In the genomic region with DNA sequence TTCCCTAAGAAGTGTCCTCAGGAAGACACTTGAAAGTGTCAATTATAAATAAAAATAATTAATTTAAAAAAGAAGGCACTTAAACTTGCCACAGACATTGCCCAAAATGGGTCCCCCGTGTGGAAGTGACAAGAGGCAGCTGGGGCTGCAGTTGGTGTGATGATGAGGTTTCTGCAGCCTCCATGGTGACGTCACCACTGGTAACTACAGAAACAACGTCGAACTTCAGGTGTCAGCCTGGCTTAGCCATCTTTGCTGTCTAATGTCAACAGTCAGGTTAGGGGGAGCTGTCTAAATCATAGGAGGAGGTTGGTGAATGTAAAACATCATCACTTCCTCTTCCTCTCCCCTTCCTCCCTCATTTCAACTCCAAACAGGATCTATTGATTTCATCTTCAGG, we compare ENCODE assay signal across 20 cellular contexts.
"Had no signal": no experiment of that assay in that cellular context is flagged by ENCODE, and none has a peak within 500 bp of the region (broad histone marks: within the 10 kb centered on the region; RNA-seq: fewer than 3 reads in every experiment).

No MANE protein-coding gene starts in this region.

- H3K9me3 ChIP-seq: lower lobe of right lung, tibial artery had no signal

- H3K4me3 ChIP-seq: hepatocyte, lower lobe of right lung, tibial artery had no signal

- DNase-seq: activated B cell treated with CpG ODN at 0.5 μM for 24 hours; activated CD4-positive, alpha-beta memory T cell treated with anti-CD3 and anti-CD28 coated beads, Interleukin-2, amount 10 ng/mL, durations not matched to agents 7 days and 5 days; activated CD4-positive, alpha-beta T cell treated with anti-CD3 and anti-CD28 coated beads for 48 hours; activated CD8-positive, alpha-beta memory T cell treated with anti-CD3 and anti-CD28 coated beads, Interleukin-2, amount 10 ng/mL, durations not matched to agents 7 days and 5 days; activated naive CD4-positive, alpha-beta T cell; activated naive CD8-positive, alpha-beta T cell treated with anti-CD3 and anti-CD28 coated beads for 36 hours; amniotic stem cell; caudate nucleus; effector memory CD8-positive, alpha-beta T cell; lower lobe of right lung; midbrain; nephron progenitor cell; occipital lobe; retina; stimulated activated CD4-positive, alpha-beta T cell treated with anti-CD3 and anti-CD28 coated beads, Interleukin-2, amount 100 ng/mL, for 24 hours; stimulated activated naive CD8-positive, alpha-beta T cell treated with anti-CD3 and anti-CD28 coated beads, Interleukin-15, Interleukin-2, amounts not matched to agents 100 U/mL and 50 U/mL, for 24 hours; substantia nigra; tibial artery had no signal

- H3K27me3 ChIP-seq: hepatocyte, tibial artery had no signal

- H3K36me3 ChIP-seq: lower lobe of right lung, tibial artery had no signal

- H3K79me2 ChIP-seq: hepatocyte had no signal

- H3K27ac ChIP-seq: hepatocyte, lower lobe of right lung, tibial artery had no signal

- H2AFZ ChIP-seq: hepatocyte had no signal

- ATAC-seq: activated CD8-positive, alpha-beta memory T cell treated with anti-CD3 and anti-CD28 coated beads, Interleukin-2, amount 10 ng/mL, durations not matched to agents 7 days and 5 days; activated T-helper 17 cell treated with anti-CD3 and anti-CD28 coated beads, Interleukin-2, amount 50 U/mL, for 72 hours; effector memory CD8-positive, alpha-beta T cell; lower lobe of right lung; stimulated activated naive CD8-positive, alpha-beta T cell treated with anti-CD3 and anti-CD28 coated beads, Interleukin-15, Interleukin-2, amounts not matched to agents 100 U/mL and 50 U/mL, for 24 hours had no signal

- H3K4me2 ChIP-seq: hepatocyte had no signal
